In the genomic region with DNA sequence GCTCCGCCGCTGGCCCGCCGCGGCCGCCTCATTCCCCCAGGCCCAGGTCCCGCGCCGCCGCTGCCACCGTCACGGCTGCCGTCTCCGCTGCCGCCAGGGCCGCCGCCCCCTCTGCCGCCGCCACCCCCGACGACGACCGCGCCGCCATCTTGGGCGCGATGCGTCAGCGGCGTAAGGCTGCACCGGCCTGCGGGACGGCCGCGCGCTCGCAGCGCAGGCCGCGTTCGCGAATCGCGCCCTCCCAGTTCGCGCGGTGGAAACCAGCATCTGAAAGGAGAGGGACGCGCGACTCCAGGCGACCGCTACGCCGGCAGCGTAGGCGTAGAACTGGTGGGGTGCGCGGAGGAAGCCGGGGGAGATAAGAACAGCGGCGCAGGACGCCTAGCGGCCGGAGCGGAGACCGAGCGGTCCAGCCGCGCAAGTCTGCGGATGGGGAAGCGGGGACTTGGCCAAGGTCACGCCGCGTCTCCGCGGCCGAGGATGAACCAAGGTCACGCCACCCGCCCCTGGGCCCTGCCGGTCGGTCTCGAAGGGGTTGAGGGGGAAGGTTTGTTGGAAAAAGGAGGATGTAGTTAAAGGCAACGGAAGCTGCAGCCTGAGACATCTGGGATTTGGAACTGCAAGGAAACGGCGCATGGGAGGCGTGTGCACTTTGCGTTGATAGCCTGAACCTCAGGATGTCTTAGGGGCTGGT, we compare ENCODE assay signal across 1 cellular context.
TF ChIP-seq lines count a peak whose summit lies in the region.

A gene (minus strand): TSS at position 173 of the 694 bp plus-strand sequence. CDS start 307 bp downstream, outside the sequence.

TF ChIP-seq in HEK293, 187 proteins besides CTCF, POLR2A, EP300 and RAD21 (continued from another document and continues in another):
- TF ChIP-seq, protein P1, sequence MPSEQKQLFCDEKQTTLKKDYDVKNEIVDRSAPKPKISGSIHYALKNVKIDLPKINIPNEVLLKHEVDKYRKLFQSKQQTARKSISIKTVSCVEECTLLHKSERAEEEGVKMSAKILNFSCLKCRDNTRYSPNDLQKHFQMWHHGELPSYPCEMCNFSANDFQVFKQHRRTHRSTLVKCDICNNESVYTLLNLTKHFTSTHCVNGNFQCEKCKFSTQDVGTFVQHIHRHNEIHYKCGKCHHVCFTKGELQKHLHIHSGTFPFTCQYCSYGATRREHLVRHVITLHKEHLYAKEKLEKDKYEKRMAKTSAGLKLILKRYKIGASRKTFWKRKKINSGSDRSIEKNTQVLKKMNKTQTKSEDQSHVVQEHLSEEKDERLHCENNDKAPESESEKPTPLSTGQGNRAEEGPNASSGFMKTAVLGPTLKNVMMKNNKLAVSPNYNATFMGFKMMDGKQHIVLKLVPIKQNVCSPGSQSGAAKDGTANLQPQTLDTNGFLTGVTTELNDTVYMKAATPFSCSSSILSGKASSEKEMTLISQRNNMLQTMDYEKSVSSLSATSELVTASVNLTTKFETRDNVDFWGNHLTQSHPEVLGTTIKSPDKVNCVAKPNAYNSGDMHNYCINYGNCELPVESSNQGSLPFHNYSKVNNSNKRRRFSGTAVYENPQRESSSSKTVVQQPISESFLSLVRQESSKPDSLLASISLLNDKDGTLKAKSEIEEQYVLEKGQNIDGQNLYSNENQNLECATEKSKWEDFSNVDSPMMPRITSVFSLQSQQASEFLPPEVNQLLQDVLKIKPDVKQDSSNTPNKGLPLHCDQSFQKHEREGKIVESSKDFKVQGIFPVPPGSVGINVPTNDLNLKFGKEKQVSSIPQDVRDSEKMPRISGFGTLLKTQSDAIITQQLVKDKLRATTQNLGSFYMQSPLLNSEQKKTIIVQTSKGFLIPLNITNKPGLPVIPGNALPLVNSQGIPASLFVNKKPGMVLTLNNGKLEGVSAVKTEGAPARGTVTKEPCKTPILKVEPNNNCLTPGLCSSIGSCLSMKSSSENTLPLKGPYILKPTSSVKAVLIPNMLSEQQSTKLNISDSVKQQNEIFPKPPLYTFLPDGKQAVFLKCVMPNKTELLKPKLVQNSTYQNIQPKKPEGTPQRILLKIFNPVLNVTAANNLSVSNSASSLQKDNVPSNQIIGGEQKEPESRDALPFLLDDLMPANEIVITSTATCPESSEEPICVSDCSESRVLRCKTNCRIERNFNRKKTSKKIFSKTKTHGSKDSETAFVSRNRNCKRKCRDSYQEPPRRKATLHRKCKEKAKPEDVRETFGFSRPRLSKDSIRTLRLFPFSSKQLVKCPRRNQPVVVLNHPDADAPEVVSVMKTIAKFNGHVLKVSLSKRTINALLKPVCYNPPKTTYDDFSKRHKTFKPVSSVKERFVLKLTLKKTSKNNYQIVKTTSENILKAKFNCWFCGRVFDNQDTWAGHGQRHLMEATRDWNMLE (tag by site-specific recombination; conservative IDR thresholded peaks at IDR 0.05; ENCODE audit: low read depth) = no peak
- peak; percentile 62; the same call in 1 of the 2 replicates for TF ChIP-seq ZNF76 (tag by site-specific recombination; IDR thresholded peaks at IDR 0.05; ENCODE audit: borderline replicate concordance, low read depth)
- TF ChIP-seq, protein P2, sequence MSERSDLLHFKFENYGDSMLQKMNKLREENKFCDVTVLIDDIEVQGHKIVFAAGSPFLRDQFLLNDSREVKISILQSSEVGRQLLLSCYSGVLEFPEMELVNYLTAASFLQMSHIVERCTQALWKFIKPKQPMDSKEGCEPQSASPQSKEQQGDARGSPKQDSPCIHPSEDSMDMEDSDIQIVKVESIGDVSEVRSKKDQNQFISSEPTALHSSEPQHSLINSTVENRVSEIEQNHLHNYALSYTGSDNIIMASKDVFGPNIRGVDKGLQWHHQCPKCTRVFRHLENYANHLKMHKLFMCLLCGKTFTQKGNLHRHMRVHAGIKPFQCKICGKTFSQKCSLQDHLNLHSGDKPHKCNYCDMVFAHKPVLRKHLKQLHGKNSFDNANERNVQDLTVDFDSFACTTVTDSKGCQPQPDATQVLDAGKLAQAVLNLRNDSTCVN (tag by site-specific recombination; optimal IDR thresholded peaks at IDR 0.05) = peak; percentile 99
- TF ChIP-seq ZNF394 (tag by site-specific recombination; IDR thresholded peaks at IDR 0.05; ENCODE audit: borderline replicate concordance) = peak; percentile 36; the same call in 1 of the 2 replicates
- peak; percentile 88 for TF ChIP-seq ZNF2 (tag by site-specific recombination; IDR thresholded peaks at IDR 0.05)
- no peak for TF ChIP-seq ZNF791 (tag by site-specific recombination; IDR thresholded peaks at IDR 0.05)
- TF ChIP-seq, protein P3, sequence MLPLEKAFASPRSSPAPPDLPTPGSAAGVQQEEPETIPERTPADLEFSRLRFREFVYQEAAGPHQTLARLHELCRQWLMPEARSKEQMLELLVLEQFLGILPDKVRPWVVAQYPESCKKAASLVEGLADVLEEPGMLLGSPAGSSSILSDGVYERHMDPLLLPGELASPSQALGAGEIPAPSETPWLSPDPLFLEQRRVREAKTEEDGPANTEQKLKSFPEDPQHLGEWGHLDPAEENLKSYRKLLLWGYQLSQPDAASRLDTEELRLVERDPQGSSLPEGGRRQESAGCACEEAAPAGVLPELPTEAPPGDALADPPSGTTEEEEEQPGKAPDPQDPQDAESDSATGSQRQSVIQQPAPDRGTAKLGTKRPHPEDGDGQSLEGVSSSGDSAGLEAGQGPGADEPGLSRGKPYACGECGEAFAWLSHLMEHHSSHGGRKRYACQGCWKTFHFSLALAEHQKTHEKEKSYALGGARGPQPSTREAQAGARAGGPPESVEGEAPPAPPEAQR (tag by site-specific recombination; IDR thresholded peaks at IDR 0.05) = no peak
- TF ChIP-seq, protein P4, sequence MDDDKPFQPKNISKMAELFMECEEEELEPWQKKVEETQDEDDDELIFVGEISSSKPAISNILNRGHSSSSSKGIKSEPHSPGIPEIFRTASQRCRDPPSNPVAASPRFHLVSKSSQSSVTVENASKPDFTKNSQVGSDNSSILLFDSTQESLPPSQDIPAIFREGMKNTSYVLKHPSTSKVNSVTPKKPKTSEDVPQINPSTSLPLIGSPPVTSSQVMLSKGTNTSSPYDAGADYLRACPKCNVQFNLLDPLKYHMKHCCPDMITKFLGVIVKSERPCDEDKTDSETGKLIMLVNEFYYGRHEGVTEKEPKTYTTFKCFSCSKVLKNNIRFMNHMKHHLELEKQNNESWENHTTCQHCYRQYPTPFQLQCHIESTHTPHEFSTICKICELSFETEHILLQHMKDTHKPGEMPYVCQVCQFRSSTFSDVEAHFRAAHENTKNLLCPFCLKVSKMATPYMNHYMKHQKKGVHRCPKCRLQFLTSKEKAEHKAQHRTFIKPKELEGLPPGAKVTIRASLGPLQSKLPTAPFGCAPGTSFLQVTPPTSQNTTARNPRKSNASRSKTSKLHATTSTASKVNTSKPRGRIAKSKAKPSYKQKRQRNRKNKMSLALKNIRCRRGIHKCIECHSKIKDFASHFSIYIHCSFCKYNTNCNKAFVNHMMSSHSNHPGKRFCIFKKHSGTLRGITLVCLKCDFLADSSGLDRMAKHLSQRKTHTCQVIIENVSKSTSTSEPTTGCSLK (tag by site-specific recombination; IDR thresholded peaks at IDR 0.05) = no peak
- no peak for TF ChIP-seq ZNF660 (tag by site-specific recombination; IDR thresholded peaks at IDR 0.05)
- TF ChIP-seq, protein P5, sequence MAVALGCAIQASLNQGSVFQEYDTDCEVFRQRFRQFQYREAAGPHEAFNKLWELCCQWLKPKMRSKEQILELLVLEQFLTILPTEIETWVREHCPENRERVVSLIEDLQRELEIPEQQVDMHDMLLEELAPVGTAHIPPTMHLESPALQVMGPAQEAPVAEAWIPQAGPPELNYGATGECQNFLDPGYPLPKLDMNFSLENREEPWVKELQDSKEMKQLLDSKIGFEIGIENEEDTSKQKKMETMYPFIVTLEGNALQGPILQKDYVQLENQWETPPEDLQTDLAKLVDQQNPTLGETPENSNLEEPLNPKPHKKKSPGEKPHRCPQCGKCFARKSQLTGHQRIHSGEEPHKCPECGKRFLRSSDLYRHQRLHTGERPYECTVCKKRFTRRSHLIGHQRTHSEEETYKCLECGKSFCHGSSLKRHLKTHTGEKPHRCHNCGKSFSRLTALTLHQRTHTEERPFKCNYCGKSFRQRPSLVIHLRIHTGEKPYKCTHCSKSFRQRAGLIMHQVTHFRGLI (tag by site-specific recombination; IDR thresholded peaks at IDR 0.05) = no peak
- no peak for TF ChIP-seq ZNF510 (tag by site-specific recombination; IDR thresholded peaks at IDR 0.05; ENCODE audit: insufficient replicate concordance)
- TF ChIP-seq, protein P6, sequence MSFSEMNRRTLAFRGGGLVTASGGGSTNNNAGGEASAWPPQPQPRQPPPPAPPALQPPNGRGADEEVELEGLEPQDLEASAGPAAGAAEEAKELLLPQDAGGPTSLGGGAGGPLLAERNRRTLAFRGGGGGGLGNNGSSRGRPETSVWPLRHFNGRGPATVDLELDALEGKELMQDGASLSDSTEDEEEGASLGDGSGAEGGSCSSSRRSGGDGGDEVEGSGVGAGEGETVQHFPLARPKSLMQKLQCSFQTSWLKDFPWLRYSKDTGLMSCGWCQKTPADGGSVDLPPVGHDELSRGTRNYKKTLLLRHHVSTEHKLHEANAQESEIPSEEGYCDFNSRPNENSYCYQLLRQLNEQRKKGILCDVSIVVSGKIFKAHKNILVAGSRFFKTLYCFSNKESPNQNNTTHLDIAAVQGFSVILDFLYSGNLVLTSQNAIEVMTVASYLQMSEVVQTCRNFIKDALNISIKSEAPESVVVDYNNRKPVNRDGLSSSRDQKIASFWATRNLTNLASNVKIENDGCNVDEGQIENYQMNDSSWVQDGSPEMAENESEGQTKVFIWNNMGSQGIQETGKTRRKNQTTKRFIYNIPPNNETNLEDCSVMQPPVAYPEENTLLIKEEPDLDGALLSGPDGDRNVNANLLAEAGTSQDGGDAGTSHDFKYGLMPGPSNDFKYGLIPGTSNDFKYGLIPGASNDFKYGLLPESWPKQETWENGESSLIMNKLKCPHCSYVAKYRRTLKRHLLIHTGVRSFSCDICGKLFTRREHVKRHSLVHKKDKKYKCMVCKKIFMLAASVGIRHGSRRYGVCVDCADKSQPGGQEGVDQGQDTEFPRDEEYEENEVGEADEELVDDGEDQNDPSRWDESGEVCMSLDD (tag by site-specific recombination; IDR thresholded peaks at IDR 0.05) = peak; percentile 97
- TF ChIP-seq ZNF221 (tag by site-specific recombination; IDR thresholded peaks at IDR 0.05; ENCODE audit: borderline replicate concordance) = no peak
- TF ChIP-seq MZF1 (tag by site-specific recombination; IDR thresholded peaks at IDR 0.05; ENCODE audit: borderline replicate concordance) = peak; percentile 94
- TF ChIP-seq GLIS1 (tag by site-specific recombination; IDR thresholded peaks at IDR 0.05) = peak; percentile 37; the same call in 1 of the 2 replicates
- no peak for TF ChIP-seq GFI1B (tag by site-specific recombination; IDR thresholded peaks at IDR 0.05)
- TF ChIP-seq, protein P7, sequence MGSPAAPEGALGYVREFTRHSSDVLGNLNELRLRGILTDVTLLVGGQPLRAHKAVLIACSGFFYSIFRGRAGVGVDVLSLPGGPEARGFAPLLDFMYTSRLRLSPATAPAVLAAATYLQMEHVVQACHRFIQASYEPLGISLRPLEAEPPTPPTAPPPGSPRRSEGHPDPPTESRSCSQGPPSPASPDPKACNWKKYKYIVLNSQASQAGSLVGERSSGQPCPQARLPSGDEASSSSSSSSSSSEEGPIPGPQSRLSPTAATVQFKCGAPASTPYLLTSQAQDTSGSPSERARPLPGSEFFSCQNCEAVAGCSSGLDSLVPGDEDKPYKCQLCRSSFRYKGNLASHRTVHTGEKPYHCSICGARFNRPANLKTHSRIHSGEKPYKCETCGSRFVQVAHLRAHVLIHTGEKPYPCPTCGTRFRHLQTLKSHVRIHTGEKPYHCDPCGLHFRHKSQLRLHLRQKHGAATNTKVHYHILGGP (tag by site-specific recombination; IDR thresholded peaks at IDR 0.05) = no peak
- TF ChIP-seq ZNF530 (tag by site-specific recombination; IDR thresholded peaks at IDR 0.05; ENCODE audit: low read depth) = no peak
- TF ChIP-seq ZNF138 (tag by site-specific recombination; IDR thresholded peaks at IDR 0.05; ENCODE audit: borderline replicate concordance) = no peak
- peak; percentile 54 for TF ChIP-seq YY1 (tag by site-specific recombination; IDR thresholded peaks at IDR 0.05)
- no peak for TF ChIP-seq KLF9 (tag by site-specific recombination; IDR thresholded peaks at IDR 0.05; ENCODE audit: low read depth)
- TF ChIP-seq ZNF239 (tag by site-specific recombination; IDR thresholded peaks at IDR 0.05) = no peak
- no peak for TF ChIP-seq ZNF354C (tag by site-specific recombination; IDR thresholded peaks at IDR 0.05; ENCODE audit: borderline replicate concordance, low read depth)
- TF ChIP-seq, protein P8, sequence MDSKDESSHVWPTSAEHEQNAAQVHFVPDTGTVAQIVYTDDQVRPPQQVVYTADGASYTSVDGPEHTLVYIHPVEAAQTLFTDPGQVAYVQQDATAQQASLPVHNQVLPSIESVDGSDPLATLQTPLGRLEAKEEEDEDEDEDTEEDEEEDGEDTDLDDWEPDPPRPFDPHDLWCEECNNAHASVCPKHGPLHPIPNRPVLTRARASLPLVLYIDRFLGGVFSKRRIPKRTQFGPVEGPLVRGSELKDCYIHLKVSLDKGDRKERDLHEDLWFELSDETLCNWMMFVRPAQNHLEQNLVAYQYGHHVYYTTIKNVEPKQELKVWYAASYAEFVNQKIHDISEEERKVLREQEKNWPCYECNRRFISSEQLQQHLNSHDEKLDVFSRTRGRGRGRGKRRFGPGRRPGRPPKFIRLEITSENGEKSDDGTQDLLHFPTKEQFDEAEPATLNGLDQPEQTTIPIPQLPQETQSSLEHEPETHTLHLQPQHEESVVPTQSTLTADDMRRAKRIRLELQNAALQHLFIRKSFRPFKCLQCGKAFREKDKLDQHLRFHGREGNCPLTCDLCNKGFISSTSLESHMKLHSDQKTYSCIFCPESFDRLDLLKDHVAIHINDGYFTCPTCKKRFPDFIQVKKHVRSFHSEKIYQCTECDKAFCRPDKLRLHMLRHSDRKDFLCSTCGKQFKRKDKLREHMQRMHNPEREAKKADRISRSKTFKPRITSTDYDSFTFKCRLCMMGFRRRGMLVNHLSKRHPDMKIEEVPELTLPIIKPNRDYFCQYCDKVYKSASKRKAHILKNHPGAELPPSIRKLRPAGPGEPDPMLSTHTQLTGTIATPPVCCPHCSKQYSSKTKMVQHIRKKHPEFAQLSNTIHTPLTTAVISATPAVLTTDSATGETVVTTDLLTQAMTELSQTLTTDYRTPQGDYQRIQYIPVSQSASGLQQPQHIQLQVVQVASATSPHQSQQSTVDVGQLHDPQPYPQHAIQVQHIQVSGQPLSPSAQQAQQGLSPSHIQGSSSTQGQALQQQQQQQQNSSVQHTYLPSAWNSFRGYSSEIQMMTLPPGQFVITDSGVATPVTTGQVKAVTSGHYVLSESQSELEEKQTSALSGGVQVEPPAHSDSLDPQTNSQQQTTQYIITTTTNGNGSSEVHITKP (tag by site-specific recombination; IDR thresholded peaks at IDR 0.05) = peak; percentile 47; the same call in 1 of the 2 replicates
